ENCODE assay signal across 14 cellular contexts in genomic region chr4:89001647-89002518, GRCh38. TPM values are rescaled to one million over a fixed set of nuclear protein-coding genes. Genes with fewer than 3 reads are reported as not detected.
DNase-seq lines count a peak whose midpoint lies in the region; ATAC-seq and TF ChIP-seq lines count a peak whose summit lies in the region.
"Had no signal": no experiment of that assay in that cellular context is flagged by ENCODE, and none has a peak within 500 bp of the region (broad histone marks: within the 10 kb centered on the region; RNA-seq: fewer than 3 reads in every experiment).

No MANE protein-coding gene starts in this region.

- no peaks in the 10 kb centered on the region for H3K23me2 ChIP-seq in H9 (ENCODE audit: insufficient read length, low read depth, low read length, poor library complexity, severe bottlenecking)

- H3K56ac ChIP-seq in H9 (ENCODE audit: insufficient read length, low read depth, low read length), result no peak overlapping the region

- H4K5ac ChIP-seq in H9 (ENCODE audit: insufficient read length, low read depth, low read length), result no peak overlapping the region

- H3K36me3 ChIP-seq in SK-N-MC (ENCODE audit: insufficient read depth, low read length), result peaks cover 16% of the 10 kb centered on the region
- H3K36me3 ChIP-seq: upper lobe of right lung had no signal

- no peak overlapping the region for H2BK5ac ChIP-seq in H9 (ENCODE audit: insufficient read length, low read length)

- no peak overlapping the region for H3K14ac ChIP-seq in H9 (ENCODE audit: insufficient read depth, low read length)

- no peak overlapping the region for H3T11ph ChIP-seq in H9 (ENCODE audit: low read length)

- no peak for DNase-seq in H9
- DNase-seq in NCI-H2081 treated with DMSO at 0.1 percent for 48 hours (lab: John Stamatoyannopoulos, UW), result peak; percentile 69
- no peak for DNase-seq in SK-N-MC (ENCODE audit: low read depth, low spot score)
- DNase-seq in myocyte (ENCODE audit: low read depth), result peak; percentile 17
- DNase-seq in SKM-1 treated with dmso at 0.1 percent for 144 hours (lab: John Stamatoyannopoulos, UW; ENCODE audit: unreplicated experiment), result no peak
- DNase-seq in Kasumi-1 (lab: John Stamatoyannopoulos, UW), result no peak
- no peak for DNase-seq in SKM-1 (lab: John Stamatoyannopoulos, UW; ENCODE audit: unreplicated experiment)
- DNase-seq: activated CD4-positive, alpha-beta T cell treated with anti-CD3 and anti-CD28 coated beads, Interleukin-2, amount 50 U/mL, for 4 hours; CD4-positive, CD25-positive, alpha-beta regulatory T cell; midbrain; sigmoid colon; upper lobe of right lung had no signal

- H4K8ac ChIP-seq in H9 (replicated peaks; ENCODE audit: insufficient read length, low read depth, low read length), result no peak overlapping the region

- H2BK120ac ChIP-seq in H9 (ENCODE audit: low read depth, low read length, poor library complexity, severe bottlenecking), result no peak overlapping the region

- peaks cover 3 to 6% of the 10 kb centered on the region in 2 experiments; a peak in 2 of 4 replicates for H3K4me1 Mint-ChIP-seq in H9

- no peak overlapping the region for H4K91ac ChIP-seq in H9 (ENCODE audit: insufficient read length, low read depth, low read length)

- H3K9ac ChIP-seq in H9 (ENCODE audit: extremely low read depth, insufficient read length, low read length) (no peak overlapping the region), SK-N-MC (ENCODE audit: insufficient read length) (peak overlapping the region; percentile 24)

- no peaks in the 10 kb centered on the region for H3K79me1 ChIP-seq in H9 (ENCODE audit: insufficient read depth, low read depth, low read length, poor library complexity, severe bottlenecking)

- peak overlapping the region; percentile 50 for H3K4me3 ChIP-seq in SK-N-MC
- H3K4me3 ChIP-seq: sigmoid colon, upper lobe of right lung had no signal

- no peak overlapping the region for H3K18ac ChIP-seq in H9 (ENCODE audit: insufficient read length, low read depth, low read length)

- H3K4me1 ChIP-seq in H9 (ENCODE audit: insufficient read depth, low read length), result no peaks in the 10 kb centered on the region
- H3K4me1 ChIP-seq: upper lobe of right lung had no signal

- H3K27ac Mint-ChIP-seq in H9, result peak overlapping the region in 2 of 3 experiments; percentile 2 to 27; a peak in 1 of 7 replicates
- H3K27ac Mint-ChIP-seq: activated naive CD8-positive, alpha-beta T cell; CD4-positive, CD25-positive, alpha-beta regulatory T cell had no signal

- no peaks in the 10 kb centered on the region for H3K27me3 Mint-ChIP-seq in H9 (ENCODE audit: low read depth)
- H3K27me3 Mint-ChIP-seq: activated naive CD8-positive, alpha-beta T cell; CD4-positive, CD25-positive, alpha-beta regulatory T cell had no signal

- H3K4ac ChIP-seq in H9 (ENCODE audit: low read depth, low read length), result no peak overlapping the region

- no peaks in the 10 kb centered on the region; a peak in 1 of 5 replicates for H3K9me3 Mint-ChIP-seq in H9

- no peak overlapping the region for H2AFZ ChIP-seq in H9 (ENCODE audit: low read length)

- TF ChIP-seq CTCF in H9 (conservative IDR thresholded peaks at IDR 0.05), result no peak

- peaks cover 15 to 21% (median 20%) of the 10 kb centered on the region in 3 experiments for H3K36me3 Mint-ChIP-seq in H9 (ENCODE audit: insufficient read depth in 1 of 3, low read depth in 3 of 3)
- H3K36me3 Mint-ChIP-seq: activated naive CD8-positive, alpha-beta T cell had no signal

- WGBS in H9 (ENCODE audit: extremely low coverage, insufficient read length, low lambda C conversion rate), result no CpG with 5 or more reads among the region's 9 CpGs

- no peaks in the 10 kb centered on the region for H3K9me3 ChIP-seq in H9 (ENCODE audit: control insufficient read depth, low read depth, low read length)
- no peaks in the 10 kb centered on the region for H3K9me3 ChIP-seq in SK-N-MC (ENCODE audit: low read depth, low read length)
- H3K9me3 ChIP-seq: sigmoid colon, upper lobe of right lung had no signal

- H4K20me1 ChIP-seq in H9 (ENCODE audit: control insufficient read depth, insufficient read depth, insufficient read length), result no peaks in the 10 kb centered on the region

- H2BK15ac ChIP-seq in H9 (ENCODE audit: low read depth, low read length), result no peak overlapping the region

- no peak overlapping the region for H3K23ac ChIP-seq in H9 (ENCODE audit: insufficient read length, low read depth, low read length)

- H3K27ac ChIP-seq in H9 (ENCODE audit: insufficient read length, low read depth, low read length), result no peak overlapping the region
- peak overlapping the region; percentile 81 for H3K27ac ChIP-seq in SK-N-MC
- H3K27ac ChIP-seq: sigmoid colon, upper lobe of right lung had no signal

- ATAC-seq in HG03565 (IDR thresholded peaks at IDR 0.05; ENCODE audit: unreplicated experiment), result no peak

- no peak overlapping the region for H2BK12ac ChIP-seq in H9 (ENCODE audit: insufficient read length, low read depth, low read length)

- no peak overlapping the region for H3K4me2 ChIP-seq in H9 (ENCODE audit: insufficient read depth, insufficient read length, low read length)

- H2BK20ac ChIP-seq in H9 (ENCODE audit: low read depth, low read length, poor library complexity, severe bottlenecking), result no peak overlapping the region

- no peak overlapping the region for H2AK5ac ChIP-seq in H9 (ENCODE audit: insufficient read length, low read length)

- no peaks in the 10 kb centered on the region for H3K27me3 ChIP-seq in H9 (ENCODE audit: insufficient read depth, low read length)
- H3K27me3 ChIP-seq: sigmoid colon, upper lobe of right lung had no signal

- no peaks in the 10 kb centered on the region for H3K79me2 ChIP-seq in H9 (ENCODE audit: insufficient read depth, low read length)

- H3K4me3 Mint-ChIP-seq in H9, result no peak overlapping the region
- H3K4me3 Mint-ChIP-seq: activated naive CD8-positive, alpha-beta T cell; CD4-positive, CD25-positive, alpha-beta regulatory T cell had no signal

RNA-seq across cellular contexts. Expression of gene FAM13A, which starts 55.1 kb away (rescaled TPM):
- total RNA-seq in H9 (2021), result 12.7 and 12.9 TPM in 2 replicates
- total RNA-seq in myocyte, result 14.3 and 16.8 TPM in 2 replicates
- 4.8 TPM for polyA plus RNA-seq in myocyte (2012)

Comparison
In these comparisons a context has a peak if more than half of its experiments do, and no peak if none do; other contexts are left out.
1. DNase-seq: peak in NCI-H2081 treated with DMSO at 0.1 percent for 48 hours (single experiment) and myocyte (single experiment); none in H9 (single experiment), SK-N-MC (single experiment), SKM-1 treated with dmso at 0.1 percent for 144 hours (single experiment), Kasumi-1 (0 of 2) and SKM-1 (single experiment).